ENCODE assay signal across 25 cellular contexts in the genomic region with DNA sequence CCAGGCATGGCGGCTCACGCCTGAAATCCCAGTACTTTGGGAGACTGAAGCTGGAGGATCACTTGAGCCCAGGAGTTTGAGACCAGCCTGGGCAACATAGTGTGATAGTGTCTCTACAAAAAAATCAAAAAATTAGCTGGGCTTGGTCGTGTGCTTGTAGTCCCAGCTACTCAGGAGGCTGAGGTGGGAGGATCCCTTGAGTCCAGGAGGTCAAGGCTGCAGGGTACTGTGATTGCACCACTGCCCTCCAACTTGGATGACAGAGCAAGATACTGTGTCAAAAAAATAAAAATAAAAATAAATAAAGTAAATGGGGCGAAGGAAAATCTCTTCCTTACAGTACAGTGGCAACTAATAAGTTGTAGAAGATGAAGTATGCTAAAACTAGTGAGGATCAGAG.
"Had no signal": no experiment of that assay in that cellular context is flagged by ENCODE, and none has a peak within 500 bp of the region (broad histone marks: within the 10 kb centered on the region; RNA-seq: fewer than 3 reads in every experiment).

No MANE protein-coding gene starts in this region.

- H3K27ac Mint-ChIP-seq: activated CD4-positive, alpha-beta T cell treated with anti-CD3 and anti-CD28 coated beads, Interleukin-2, amount 10 ng/mL, durations not matched to agents 24 days and 14 days; activated CD8-positive, alpha-beta T cell treated with anti-CD3 and anti-CD28 coated beads for 36 hours; activated naive CD4-positive, alpha-beta T cell treated with anti-CD3 and anti-CD28 coated beads, Interleukin-2, amount 50 U/mL, for 24 hours; activated naive CD8-positive, alpha-beta T cell treated with anti-CD3 and anti-CD28 coated beads, Interleukin-2, amount 10 ng/mL, durations not matched to agents 7 days and 5 days; activated T-cell treated with anti-CD3 and anti-CD28 coated beads, Interleukin-2, amount 50 U/mL, for 72 hours; activated T-helper 17 cell treated with anti-CD3 and anti-CD28 coated beads, Interleukin-2, amount 50 U/mL, for 72 hours; T-helper 1 cell treated with Interleukin-12 subunit alpha and Interleukin-12 subunit beta and Interleukin-4 antibody, amounts not matched to agents 30 μg/mL and 1 μg/mL, for 36 hours; T-helper 2 cell treated with Interferon-gamma antibody and Interleukin-4, amounts not matched to agents 5 μg/mL and 100 μg/mL, for 36 hours had no signal

- H3K4me3 Mint-ChIP-seq: activated CD4-positive, alpha-beta T cell treated with anti-CD3 and anti-CD28 coated beads, Interleukin-2, amount 10 ng/mL, durations not matched to agents 24 days and 14 days; activated CD8-positive, alpha-beta T cell treated with anti-CD3 and anti-CD28 coated beads for 36 hours; activated naive CD4-positive, alpha-beta T cell treated with anti-CD3 and anti-CD28 coated beads, Interleukin-2, amount 50 U/mL, for 24 hours; activated naive CD8-positive, alpha-beta T cell treated with anti-CD3 and anti-CD28 coated beads, Interleukin-2, amount 10 ng/mL, durations not matched to agents 7 days and 5 days; activated T-cell treated with anti-CD3 and anti-CD28 coated beads, Interleukin-2, amount 50 U/mL, for 72 hours; activated T-helper 17 cell treated with anti-CD3 and anti-CD28 coated beads, Interleukin-2, amount 50 U/mL, for 72 hours; T-helper 1 cell treated with Interleukin-12 subunit alpha and Interleukin-12 subunit beta and Interleukin-4 antibody, amounts not matched to agents 30 μg/mL and 1 μg/mL, for 36 hours; T-helper 2 cell treated with Interferon-gamma antibody and Interleukin-4, amounts not matched to agents 5 μg/mL and 100 μg/mL, for 36 hours had no signal

- DNase-seq: activated CD4-positive, alpha-beta T cell treated with anti-CD3 and anti-CD28 coated beads, Interleukin-2, amount 10 ng/mL, durations not matched to agents 24 days and 14 days; activated CD4-positive, alpha-beta T cell treated with anti-CD3 and anti-CD28 coated beads, Interleukin-2, amount 50 U/mL, for 4 hours; activated CD8-positive, alpha-beta T cell treated with anti-CD3 and anti-CD28 coated beads for 36 hours; activated effector memory CD4-positive, alpha-beta T cell treated with anti-CD3 and anti-CD28 coated beads, Interleukin-2, amount 50 U/mL, for 16 hours; activated naive CD4-positive, alpha-beta T cell; activated naive CD8-positive, alpha-beta T cell treated with anti-CD3 and anti-CD28 coated beads, Interleukin-2, amount 10 ng/mL, durations not matched to agents 7 days and 5 days; activated T-cell treated with anti-CD3 and anti-CD28 coated beads, Interleukin-2, amount 50 U/mL, for 1 hour; activated T-cell treated with anti-CD3 and anti-CD28 coated beads, Interleukin-2, amount 50 U/mL, for 72 hours; amygdala; NCI-H1105 treated with DMSO at 0.1 percent for 48 hours; NCI-H1436 treated with DMSO at 0.1 percent for 48 hours; NCI-H1694 treated with DMSO at 0.1 percent for 48 hours; NCI-H2029; NCI-H345; NCI-H524 treated with DMSO at 0.1 percent for 48 hours; PC-3; Right ventricle myocardium superior; SK-N-SH had no signal

- H3K36me3 Mint-ChIP-seq: activated naive CD4-positive, alpha-beta T cell treated with anti-CD3 and anti-CD28 coated beads, Interleukin-2, amount 50 U/mL, for 24 hours; activated naive CD8-positive, alpha-beta T cell treated with anti-CD3 and anti-CD28 coated beads, Interleukin-2, amount 10 ng/mL, durations not matched to agents 7 days and 5 days had no signal

- H3K9me3 ChIP-seq: ascending aorta, breast epithelium, SK-N-SH had no signal

- H3K27me3 Mint-ChIP-seq: activated CD4-positive, alpha-beta T cell treated with anti-CD3 and anti-CD28 coated beads, Interleukin-2, amount 10 ng/mL, durations not matched to agents 24 days and 14 days; activated CD8-positive, alpha-beta T cell treated with anti-CD3 and anti-CD28 coated beads for 36 hours; activated naive CD4-positive, alpha-beta T cell treated with anti-CD3 and anti-CD28 coated beads, Interleukin-2, amount 50 U/mL, for 24 hours; activated naive CD8-positive, alpha-beta T cell treated with anti-CD3 and anti-CD28 coated beads, Interleukin-2, amount 10 ng/mL, durations not matched to agents 7 days and 5 days; activated T-helper 17 cell treated with anti-CD3 and anti-CD28 coated beads, Interleukin-2, amount 50 U/mL, for 72 hours had no signal

- H3K36me3 ChIP-seq: ascending aorta, breast epithelium had no signal

- H3K9me3 Mint-ChIP-seq: activated CD4-positive, alpha-beta T cell treated with anti-CD3 and anti-CD28 coated beads, Interleukin-2, amount 10 ng/mL, durations not matched to agents 24 days and 14 days; activated CD8-positive, alpha-beta T cell treated with anti-CD3 and anti-CD28 coated beads for 36 hours; activated naive CD4-positive, alpha-beta T cell treated with anti-CD3 and anti-CD28 coated beads, Interleukin-2, amount 50 U/mL, for 24 hours; activated naive CD8-positive, alpha-beta T cell treated with anti-CD3 and anti-CD28 coated beads, Interleukin-2, amount 10 ng/mL, durations not matched to agents 7 days and 5 days; activated T-cell treated with anti-CD3 and anti-CD28 coated beads, Interleukin-2, amount 50 U/mL, for 72 hours; activated T-helper 17 cell treated with anti-CD3 and anti-CD28 coated beads, Interleukin-2, amount 50 U/mL, for 72 hours; T-helper 1 cell treated with Interleukin-12 subunit alpha and Interleukin-12 subunit beta and Interleukin-4 antibody, amounts not matched to agents 30 μg/mL and 1 μg/mL, for 36 hours; T-helper 2 cell treated with Interferon-gamma antibody and Interleukin-4, amounts not matched to agents 5 μg/mL and 100 μg/mL, for 36 hours had no signal

- H3K27ac ChIP-seq: ascending aorta, breast epithelium had no signal

- H3K9ac ChIP-seq: SK-N-SH had no signal

- H3K4me2 ChIP-seq: SK-N-SH had no signal

- H3K4me3 ChIP-seq: ascending aorta, breast epithelium, K562 had no signal

- H3K27me3 ChIP-seq: ascending aorta, breast epithelium had no signal
